1 cellular context compared by ENCODE assay signal in the genomic region with DNA sequence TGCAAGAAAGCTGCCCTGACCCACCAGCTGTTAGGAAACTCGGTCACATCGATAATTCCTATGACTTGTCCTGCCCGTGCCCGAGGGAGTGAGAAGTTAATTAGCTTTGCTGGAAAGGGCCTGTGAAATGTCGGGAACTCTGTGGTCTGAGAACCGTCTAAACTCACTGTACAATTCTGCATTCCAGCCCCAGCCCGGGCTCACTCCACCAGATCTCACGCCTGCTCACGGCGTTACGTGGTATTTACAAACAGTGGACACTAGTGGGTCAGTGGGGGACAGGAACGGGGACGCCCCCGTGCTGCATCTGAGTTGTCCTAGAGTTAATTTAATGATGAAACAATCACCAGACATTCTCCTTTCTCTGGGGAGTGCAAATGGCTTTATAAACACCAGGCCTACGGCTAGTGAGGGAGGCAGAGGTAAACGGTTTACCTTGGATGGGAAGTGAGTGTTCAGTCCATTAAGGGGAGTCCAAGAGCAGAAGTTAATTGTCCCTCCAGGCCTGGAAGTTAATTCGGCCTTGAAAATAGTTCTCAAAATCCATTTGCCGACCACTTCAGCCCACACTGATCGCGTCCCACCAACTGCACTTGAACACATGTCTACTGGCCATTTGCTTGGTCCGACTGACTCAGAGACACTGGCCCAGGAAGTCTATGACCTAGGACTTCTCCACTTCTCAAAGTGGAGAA.
TF ChIP-seq lines count a peak whose summit lies in the region.

No MANE protein-coding gene starts in this region.

TF ChIP-seq in GM23338, 12 proteins besides CTCF, POLR2A, EP300 and RAD21:
- no peak for TF ChIP-seq POLR2AphosphoS5 (IDR thresholded peaks at IDR 0.05; ENCODE audit: low read depth)
- TF ChIP-seq STAT1 (IDR thresholded peaks at IDR 0.05; ENCODE audit: unreplicated experiment), result no peak
- no peak for TF ChIP-seq EZH2phosphoT487 (IDR thresholded peaks at IDR 0.05; ENCODE audit: unreplicated experiment)
- no peak for TF ChIP-seq ZNF114 (CRISPR knock-in tag; IDR thresholded peaks at IDR 0.05)
- TF ChIP-seq EZH2 (IDR thresholded peaks at IDR 0.05; ENCODE audit: low read depth, unreplicated experiment), result no peak
- no peak for TF ChIP-seq CREB1 (CRISPR knock-in tag; IDR thresholded peaks at IDR 0.05; ENCODE audit: low read depth)
TF ChIP-seq in GM23338: peak in this region for 0.
